Comparison of ENCODE assay signal across 25 cellular contexts in the genomic region with DNA sequence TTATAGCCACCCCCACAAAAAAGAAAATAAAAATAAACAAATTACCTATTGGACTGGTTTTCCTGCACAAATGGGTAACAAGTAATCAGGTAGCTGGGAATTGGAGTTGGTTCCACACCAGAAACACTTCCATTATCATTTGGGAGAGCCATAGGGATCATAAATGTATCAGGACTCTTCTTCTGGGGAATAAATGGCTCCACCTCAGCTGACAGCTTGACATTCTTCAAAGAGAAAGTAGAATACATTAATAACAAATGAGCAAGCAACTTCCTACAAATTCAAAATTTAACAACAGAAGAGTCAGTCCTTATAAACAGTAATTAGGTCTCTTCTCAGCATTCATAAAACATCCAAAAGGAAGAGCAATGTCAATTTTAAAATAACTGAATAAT. TPM values are rescaled to one million over a fixed set of nuclear protein-coding genes. Genes with fewer than 3 reads are reported as not detected.
DNase-seq lines count a peak whose midpoint lies in the region; ATAC-seq, FAIRE-seq and TF ChIP-seq lines count a peak whose summit lies in the region.
"Had no signal": no experiment of that assay in that cellular context is flagged by ENCODE, and none has a peak within 500 bp of the region (broad histone marks: within the 10 kb centered on the region; RNA-seq: fewer than 3 reads in every experiment).

No MANE protein-coding gene starts in this region.

- TF ChIP-seq CTCF in astrocyte (IDR thresholded peaks at IDR 0.05; ENCODE audit: insufficient read depth, low read depth, low read length), result no peak
- no peak for TF ChIP-seq CTCF in heart right ventricle (IDR thresholded peaks at IDR 0.05)

- no peak overlapping the region for H2BK15ac ChIP-seq in mesenchymal stem cell (ENCODE audit: low read depth, poor library complexity, severe bottlenecking)

- H3K18ac ChIP-seq in mesenchymal stem cell (ENCODE audit: low read depth in 1 of 2, low read length in 2 of 2), result no peak overlapping the region

- H3K9ac ChIP-seq in astrocyte (ENCODE audit: low read length), result no peak overlapping the region
- no peak overlapping the region for H3K9ac ChIP-seq in mesenchymal stem cell (ENCODE audit: low read length)
- H3K9ac ChIP-seq: BLaER1 treated with 17β-estradiol and CSF1 and Interleukin-3, amounts not matched to agents 10 nM and 100 nM had no signal

- H4K91ac ChIP-seq in mesenchymal stem cell (ENCODE audit: low read length), result no peak overlapping the region

- H3K4me1 ChIP-seq in astrocyte (ENCODE audit: insufficient read depth, low read length) (peaks cover 5% of the 10 kb centered on the region), mesenchymal stem cell (ENCODE audit: control insufficient read depth, insufficient read depth, low read depth, low read length) (no peaks in the 10 kb centered on the region), heart right ventricle (peaks cover 3 to 56% (median 38%) of the 10 kb centered on the region in 9 donors)

- H3K9me3 ChIP-seq in astrocyte (ENCODE audit: insufficient read depth, low read depth, low read length) (no peaks in the 10 kb centered on the region), mesenchymal stem cell (ENCODE audit: control insufficient read depth, low read length) (no peaks in the 10 kb centered on the region), heart right ventricle (no peaks in the 10 kb centered on the region)
- H3K9me3 ChIP-seq: BLaER1 treated with 17β-estradiol and CSF1 and Interleukin-3, amounts not matched to agents 10 nM and 100 nM; spleen had no signal

- H3K4me3 Mint-ChIP-seq in activated naive CD8-positive, alpha-beta T cell, result no peak overlapping the region
- no peak overlapping the region for H3K4me3 Mint-ChIP-seq in activated naive CD8-positive, alpha-beta T cell treated with anti-CD3 and anti-CD28 coated beads for 36 hours
- peak overlapping the region; percentile 47 for H3K4me3 Mint-ChIP-seq in astrocyte (ENCODE audit: unreplicated experiment)
- H3K4me3 Mint-ChIP-seq: activated CD4-positive, alpha-beta T cell treated with anti-CD3 and anti-CD28 coated beads for 36 hours; activated CD8-positive, alpha-beta memory T cell treated with anti-CD3 and anti-CD28 coated beads, Interleukin-2, amount 10 ng/mL, durations not matched to agents 7 days and 5 days; endodermal cell; nephron progenitor cell had no signal

- H3K4me3 ChIP-seq in astrocyte (ENCODE audit: insufficient read depth, low read depth, low read length) (no peak overlapping the region), mesenchymal stem cell (ENCODE audit: insufficient read depth in 1 of 2, low read depth in 1 of 2, low read length in 2 of 2) (no peak overlapping the region), heart right ventricle (no peak overlapping the region)
- H3K4me3 ChIP-seq: BLaER1 treated with 17β-estradiol and CSF1 and Interleukin-3, amounts not matched to agents 10 nM and 100 nM; spleen had no signal

- H4K8ac ChIP-seq in mesenchymal stem cell (ENCODE audit: low read length), result no peak overlapping the region

- no peak for FAIRE-seq in astrocyte (lab: Jason Lieb, UNC)
- FAIRE-seq: A204.1, D721Med, GM12891, islet of Langerhans had no signal

- no peak overlapping the region for H3K14ac ChIP-seq in mesenchymal stem cell (ENCODE audit: low read length in 2 of 2)

- no peaks in the 10 kb centered on the region for H3K9me3 Mint-ChIP-seq in activated naive CD8-positive, alpha-beta T cell (ENCODE audit: low read depth)
- H3K9me3 Mint-ChIP-seq in activated naive CD8-positive, alpha-beta T cell treated with anti-CD3 and anti-CD28 coated beads for 36 hours, result no peaks in the 10 kb centered on the region
- no peaks in the 10 kb centered on the region for H3K9me3 Mint-ChIP-seq in astrocyte (ENCODE audit: unreplicated experiment)
- H3K9me3 Mint-ChIP-seq: endodermal cell had no signal

- H3K36me3 ChIP-seq in astrocyte (ENCODE audit: insufficient read depth, low read length) (peaks cover 3% of the 10 kb centered on the region), mesenchymal stem cell (ENCODE audit: control insufficient read depth in 1 of 2, insufficient read depth in 2 of 2, low read depth in 1 of 2, low read length in 2 of 2) (peaks cover 10 to 38% of the 10 kb centered on the region in 2 experiments), heart right ventricle (peaks cover 0 to 45% (median 10%) of the 10 kb centered on the region in 9 donors)

- H2BK120ac ChIP-seq in mesenchymal stem cell (ENCODE audit: low read depth, low read length), result no peak overlapping the region

- H3K4me2 ChIP-seq in astrocyte (ENCODE audit: low read length) (no peak overlapping the region), mesenchymal stem cell (ENCODE audit: low read length, poor library complexity, severe bottlenecking) (no peak overlapping the region)

- H3K79me2 ChIP-seq in astrocyte (ENCODE audit: insufficient read depth, low read length), result peaks cover 75% of the 10 kb centered on the region

- peaks cover 13% of the 10 kb centered on the region for H3K79me1 ChIP-seq in mesenchymal stem cell (replicated peaks; ENCODE audit: low read length, poor library complexity, severe bottlenecking)

- peaks cover 21% of the 10 kb centered on the region for H4K20me1 ChIP-seq in astrocyte (ENCODE audit: insufficient read depth, low read length)

- no peak overlapping the region for H2BK5ac ChIP-seq in mesenchymal stem cell (ENCODE audit: low read depth, low read length, poor library complexity, severe bottlenecking)

- H3K27ac ChIP-seq in astrocyte (ENCODE audit: low read depth, low read length) (no peak overlapping the region), mesenchymal stem cell (ENCODE audit: low read length, poor library complexity, severe bottlenecking) (no peak overlapping the region), temporal lobe (ENCODE audit: low read depth, low read length) (peak overlapping the region; percentile 7), heart right ventricle (peak overlapping the region in 2 of 10 donors; percentile 38 to 44)
- H3K27ac ChIP-seq: BLaER1 treated with 17β-estradiol and CSF1 and Interleukin-3, amounts not matched to agents 10 nM and 100 nM; HL-60; spleen had no signal

- H3K23ac ChIP-seq in mesenchymal stem cell (ENCODE audit: low read length in 2 of 2), result no peak overlapping the region

- peaks cover 13% of the 10 kb centered on the region for H3K36me3 Mint-ChIP-seq in activated naive CD8-positive, alpha-beta T cell
- H3K36me3 Mint-ChIP-seq in activated naive CD8-positive, alpha-beta T cell treated with anti-CD3 and anti-CD28 coated beads for 36 hours, result no peaks in the 10 kb centered on the region
- peaks cover 3% of the 10 kb centered on the region for H3K36me3 Mint-ChIP-seq in astrocyte (ENCODE audit: low read depth, unreplicated experiment)

- DNase-seq in activated naive CD8-positive, alpha-beta T cell treated with anti-CD3 and anti-CD28 coated beads for 36 hours, result no peak
- DNase-seq in astrocyte (ENCODE audit: low read depth), result no peak
- DNase-seq in mesenchymal stem cell, result peak; percentile 25
- DNase-seq in heart right ventricle, result no peak
- no peak for DNase-seq in left colon
- no peak for DNase-seq in T-helper 1 cell
- DNase-seq: activated CD4-positive, alpha-beta T cell treated with anti-CD3 and anti-CD28 coated beads for 36 hours; activated CD8-positive, alpha-beta memory T cell treated with anti-CD3 and anti-CD28 coated beads, Interleukin-2, amount 10 ng/mL, durations not matched to agents 7 days and 5 days; activated effector memory CD4-positive, alpha-beta T cell treated with anti-CD3 and anti-CD28 coated beads, Interleukin-2, amount 50 U/mL, for 16 hours; amygdala; endodermal cell; MV-4-11; NCI-H1930; NCI-H345; nephron progenitor cell; spleen had no signal

- H3K4ac ChIP-seq in mesenchymal stem cell (ENCODE audit: low read depth in 1 of 2, low read length in 2 of 2), result no peak overlapping the region

- H3K27me3 Mint-ChIP-seq in activated naive CD8-positive, alpha-beta T cell, result no peaks in the 10 kb centered on the region
- H3K27me3 Mint-ChIP-seq in activated naive CD8-positive, alpha-beta T cell treated with anti-CD3 and anti-CD28 coated beads for 36 hours, result no peaks in the 10 kb centered on the region
- H3K27me3 Mint-ChIP-seq in astrocyte (ENCODE audit: low read depth, unreplicated experiment), result no peaks in the 10 kb centered on the region
- H3K27me3 Mint-ChIP-seq: activated CD4-positive, alpha-beta T cell treated with anti-CD3 and anti-CD28 coated beads for 36 hours; activated CD8-positive, alpha-beta memory T cell treated with anti-CD3 and anti-CD28 coated beads, Interleukin-2, amount 10 ng/mL, durations not matched to agents 7 days and 5 days had no signal

- H3K27me3 ChIP-seq in astrocyte (ENCODE audit: insufficient read depth, low read length) (no peaks in the 10 kb centered on the region), mesenchymal stem cell (ENCODE audit: control insufficient read depth in 1 of 2, insufficient read depth in 1 of 2, low read length in 2 of 2) (no peaks in the 10 kb centered on the region), heart right ventricle (no peaks in the 10 kb centered on the region)
- H3K27me3 ChIP-seq: BLaER1 treated with 17β-estradiol and CSF1 and Interleukin-3, amounts not matched to agents 10 nM and 100 nM; spleen had no signal

- H2AK5ac ChIP-seq in mesenchymal stem cell (ENCODE audit: low read length, severe bottlenecking), result no peak overlapping the region

- ATAC-seq in heart right ventricle (no peak), left colon (no peak)
- ATAC-seq: HCT116 had no signal

- H2BK12ac ChIP-seq in mesenchymal stem cell (ENCODE audit: low read length in 2 of 2), result no peak overlapping the region

- peaks cover 40% of the 10 kb centered on the region for H3K4me1 Mint-ChIP-seq in activated naive CD8-positive, alpha-beta T cell (ENCODE audit: low read depth)
- peaks cover 32% of the 10 kb centered on the region for H3K4me1 Mint-ChIP-seq in activated naive CD8-positive, alpha-beta T cell treated with anti-CD3 and anti-CD28 coated beads for 36 hours
- H3K4me1 Mint-ChIP-seq in astrocyte (ENCODE audit: low read depth, unreplicated experiment), result peaks cover 33% of the 10 kb centered on the region

- intact Hi-C loops in heart right ventricle (cut with DNase I), result loop anchor here in 2 of 10 donors (5.0 kb wide), 1 partner anchor 110 kb away; no protein-coding TSS in a partner anchor
- intact Hi-C loops in left colon (cut with DNase I, micrococcal nuclease), result no loop called here

- H2AFZ ChIP-seq in astrocyte (ENCODE audit: low read depth, low read length) (no peak overlapping the region), mesenchymal stem cell (ENCODE audit: low read depth, low read length) (no peak overlapping the region)

- H3K27ac Mint-ChIP-seq in activated naive CD8-positive, alpha-beta T cell, result peak overlapping the region; percentile 22
- no peak overlapping the region for H3K27ac Mint-ChIP-seq in activated naive CD8-positive, alpha-beta T cell treated with anti-CD3 and anti-CD28 coated beads for 36 hours
- peak overlapping the region; percentile 56 for H3K27ac Mint-ChIP-seq in astrocyte (ENCODE audit: unreplicated experiment)
- H3K27ac Mint-ChIP-seq: activated CD4-positive, alpha-beta T cell treated with anti-CD3 and anti-CD28 coated beads for 36 hours; activated CD8-positive, alpha-beta memory T cell treated with anti-CD3 and anti-CD28 coated beads, Interleukin-2, amount 10 ng/mL, durations not matched to agents 7 days and 5 days; endodermal cell; nephron progenitor cell had no signal

RNA-seq across cellular contexts. Expression of a gene that starts 8.7 kb away (rescaled TPM):
- 10 to 100 TPM; 18.5 to 19.6 TPM for total RNA-seq in activated naive CD8-positive, alpha-beta T cell treated with anti-CD3 and anti-CD28 coated beads for 36 hours
- total RNA-seq in astrocyte (52.5 and 53.2 TPM in 2 replicates), temporal lobe (85.6 TPM), heart right ventricle (10 to 100 TPM; 29.8 to 49.8 (median 44.0) TPM), left colon (10 to 100 TPM; 40.9 to 48.5 TPM)
- polyA plus RNA-seq in mesenchymal stem cell (2013, experiment 1 of 2), result 21.1 TPM
- polyA plus RNA-seq in mesenchymal stem cell (2013, experiment 2 of 2), result 17.6 TPM
- polyA plus RNA-seq in heart right ventricle, result 10 to 100 TPM in 1 of 2 donors, 1 to 10 TPM in 1; 6.2 to 10.5 TPM
